In the genomic region with DNA sequence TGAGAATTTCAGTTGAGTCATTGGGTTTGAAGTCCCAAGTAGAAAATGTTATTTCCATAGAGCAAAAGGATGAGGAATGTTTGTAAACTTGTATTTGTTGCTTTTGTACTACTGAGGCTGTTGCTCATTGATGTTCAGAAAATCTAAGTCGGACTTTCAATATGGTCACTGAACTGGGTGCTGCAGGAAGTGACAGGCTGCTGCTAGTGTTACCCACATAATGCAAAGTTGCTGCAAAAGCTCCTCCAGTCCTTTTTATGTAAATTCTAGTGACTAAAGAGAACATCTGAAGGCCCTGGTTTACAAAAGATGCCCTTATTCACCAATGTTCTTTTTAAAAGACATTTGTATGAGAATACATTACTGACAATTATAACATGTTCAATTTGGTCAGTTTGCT, we compare ENCODE assay signal across 20 cellular contexts.
"Had no signal": no experiment of that assay in that cellular context is flagged by ENCODE, and none has a peak within 500 bp of the region (broad histone marks: within the 10 kb centered on the region; RNA-seq: fewer than 3 reads in every experiment).

No MANE protein-coding gene starts in this region.

- DNase-seq: activated CD4-positive, alpha-beta T cell treated with anti-CD3 and anti-CD28 coated beads for 48 hours; activated CD4-positive, alpha-beta T cell treated with anti-CD3 and anti-CD28 coated beads, Interleukin-2, amount 50 U/mL, for 48 hours; activated CD8-positive, alpha-beta memory T cell treated with anti-CD3 and anti-CD28 coated beads, Interleukin-2, amount 50 U/mL, for 4 hours; activated naive CD4-positive, alpha-beta T cell; activated T-cell treated with anti-CD3 and anti-CD28 coated beads, Interleukin-2, amount 50 U/mL, for 1 hour; dermis blood vessel endothelial cell; effector CD4-positive, alpha-beta T cell; foreskin keratinocyte; heart left ventricle; naive B cell; nephron progenitor cell; nucleus accumbens; posterior cingulate gyrus; right cardiac atrium; stimulated activated CD4-positive, alpha-beta T cell treated with anti-CD3 and anti-CD28 coated beads, Interleukin-15, amount 100 ng/mL, for 24 hours; stimulated activated naive CD4-positive, alpha-beta T cell treated with Interleukin-2 at 50 U/mL for 16 hours had no signal

- H3K4me3 ChIP-seq: esophagus muscularis mucosa, heart left ventricle, tibial nerve had no signal

- H3K27me3 ChIP-seq: esophagus muscularis mucosa, foreskin keratinocyte, heart left ventricle, tibial nerve had no signal

- H3K9me3 ChIP-seq: esophagus muscularis mucosa, heart left ventricle had no signal

- H3K27ac ChIP-seq: esophagus muscularis mucosa, foreskin keratinocyte, heart left ventricle, tibial nerve, VCaP had no signal

- ATAC-seq: activated naive CD4-positive, alpha-beta T cell treated with anti-CD3 and anti-CD28 coated beads, Interleukin-2, amount 50 U/mL, for 72 hours; foreskin keratinocyte; heart left ventricle; right cardiac atrium had no signal

- H3K4me1 ChIP-seq: esophagus muscularis mucosa, foreskin keratinocyte, heart left ventricle, tibial nerve had no signal

- H3K36me3 ChIP-seq: esophagus muscularis mucosa, heart left ventricle, tibial nerve had no signal
